In genomic region chr6:36516559-36516958, GRCh38 we compare ENCODE assay signal across 26 cellular contexts. TPM values are rescaled to one million over a fixed set of nuclear protein-coding genes. Genes with fewer than 3 reads are reported as not detected.
DNase-seq lines count a peak whose midpoint lies in the region; ATAC-seq and TF ChIP-seq lines count a peak whose summit lies in the region.
"Had no signal": no experiment of that assay in that cellular context is flagged by ENCODE, and none has a peak within 500 bp of the region (broad histone marks: within the 10 kb centered on the region; RNA-seq: fewer than 3 reads in every experiment).

No MANE protein-coding gene starts in this region.

- H3K36me3 Mint-ChIP-seq in activated CD8-positive, alpha-beta T cell treated with anti-CD3 and anti-CD28 coated beads for 36 hours (ENCODE audit: low read depth) = peaks cover 53% of the 10 kb centered on the region
- peaks cover 66% of the 10 kb centered on the region for H3K36me3 Mint-ChIP-seq in activated CD8-positive, alpha-beta T cell treated with anti-CD3 and anti-CD28 coated beads, Interleukin-2, amount 10 ng/mL, durations not matched to agents 7 days and 5 days (ENCODE audit: low read depth)

- H3K23ac ChIP-seq in mesendoderm (ENCODE audit: low read length) = no peak overlapping the region

- no peaks in the 10 kb centered on the region for H3K79me1 ChIP-seq in mesendoderm (ENCODE audit: low read length)

- H3K4me3 Mint-ChIP-seq in activated CD8-positive, alpha-beta T cell treated with anti-CD3 and anti-CD28 coated beads for 36 hours = no peak overlapping the region
- H3K4me3 Mint-ChIP-seq in activated CD8-positive, alpha-beta T cell treated with anti-CD3 and anti-CD28 coated beads, Interleukin-2, amount 10 ng/mL, durations not matched to agents 7 days and 5 days = no peak overlapping the region
- H3K4me3 Mint-ChIP-seq: activated T-helper 1 cell treated with anti-CD3 and anti-CD28 coated beads, Interleukin-12 subunit alpha, Interleukin-12 subunit beta, Interleukin-2, Interleukin-4 antibody, amounts not matched to agents 30 ng/mL and 10 ng/mL and 1 ng/mL, durations not matched to agents 14 hours and 24 hours and 36 hours; B cell had no signal

- peaks cover 57% of the 10 kb centered on the region for H3K4me1 Mint-ChIP-seq in activated CD8-positive, alpha-beta T cell treated with anti-CD3 and anti-CD28 coated beads for 36 hours (ENCODE audit: low read depth)
- peaks cover 53% of the 10 kb centered on the region for H3K4me1 Mint-ChIP-seq in activated CD8-positive, alpha-beta T cell treated with anti-CD3 and anti-CD28 coated beads, Interleukin-2, amount 10 ng/mL, durations not matched to agents 7 days and 5 days (ENCODE audit: low read depth)
- H3K4me1 Mint-ChIP-seq: B cell had no signal

- no peaks in the 10 kb centered on the region for H4K20me1 ChIP-seq in Karpas-422 (ENCODE audit: insufficient read depth, low read depth, low read length)

- H2BK15ac ChIP-seq in mesendoderm (replicated peaks; ENCODE audit: low read depth) = no peak overlapping the region

- no peaks in the 10 kb centered on the region for H3K9me3 ChIP-seq in Karpas-422 (ENCODE audit: low read length)
- H3K9me3 ChIP-seq: Caco-2, left lung, sigmoid colon, upper lobe of left lung had no signal

- no peak overlapping the region for H3K56ac ChIP-seq in mesendoderm (ENCODE audit: low read length)

- POLR2A ChIA-PET in activated CD8-positive, alpha-beta T cell treated with anti-CD3 and anti-CD28 coated beads for 36 hours (lab: Charles Lee) = interaction anchor here (0.6 to 1.6 kb wide), 4 partner anchors 16 to 39 kb away, joined by 3 to 4 read pairs (median 4); no protein-coding TSS in a partner anchor
- POLR2A ChIA-PET in activated CD8-positive, alpha-beta T cell treated with anti-CD3 and anti-CD28 coated beads, Interleukin-2, amount 10 ng/mL, durations not matched to agents 7 days and 5 days (lab: Charles Lee) = interaction anchor here (0.9 kb wide), 2 partner anchors 28 to 76 kb away, joined by 3 read pairs; no protein-coding TSS in a partner anchor

- peaks cover 58% of the 10 kb centered on the region for H3K36me3 ChIP-seq in Karpas-422 (ENCODE audit: insufficient read depth, low read length)
- H3K36me3 ChIP-seq in mesendoderm (ENCODE audit: control insufficient read depth, insufficient read depth, low read length) = no peaks in the 10 kb centered on the region

- H2BK120ac ChIP-seq in mesendoderm (ENCODE audit: low read depth, low read length) = no peak overlapping the region

- H3K27me3 ChIP-seq in Karpas-422 (ENCODE audit: low read length) (no peaks in the 10 kb centered on the region), mesendoderm (ENCODE audit: insufficient read depth, low read length, poor library complexity) (no peaks in the 10 kb centered on the region)
- H3K27me3 ChIP-seq: foreskin keratinocyte, left lung, sigmoid colon, upper lobe of left lung had no signal

- DNase-seq in activated CD8-positive, alpha-beta T cell treated with anti-CD3 and anti-CD28 coated beads for 36 hours = no peak
- no peak for DNase-seq in activated CD8-positive, alpha-beta T cell treated with anti-CD3 and anti-CD28 coated beads, Interleukin-2, amount 10 ng/mL, durations not matched to agents 7 days and 5 days
- DNase-seq in Karpas-422 (no peak), left colon (peak in 1 of 2 donors; percentile 36), sciatic nerve (ENCODE audit: low spot score) (no peak), mesendoderm (no peak), HuH-7 (ENCODE audit: low spot score) (no peak)
- DNase-seq: activated CD4-positive, CD25-positive, alpha-beta regulatory T cell treated with anti-CD3 and anti-CD28 coated beads, Interleukin-2, amount 50 U/mL, for 72 hours; Caco-2; DND-41; foreskin keratinocyte; immature natural killer cell; Kasumi-1; left lung; midbrain; NCI-H510A; NK-92 treated with Interleukin-12 subunit alpha and Interleukin-12 subunit beta, amount 100 ng/mL, for 24 hours; PC-9; SIG-M5; sigmoid colon; stimulated activated CD4-positive, alpha-beta T cell treated with anti-CD3 and anti-CD28 coated beads, Interleukin-15, amount 100 ng/mL, for 24 hours; upper lobe of left lung had no signal

- peak overlapping the region; percentile 58 for H3K27ac Mint-ChIP-seq in activated CD8-positive, alpha-beta T cell treated with anti-CD3 and anti-CD28 coated beads for 36 hours
- H3K27ac Mint-ChIP-seq in activated CD8-positive, alpha-beta T cell treated with anti-CD3 and anti-CD28 coated beads, Interleukin-2, amount 10 ng/mL, durations not matched to agents 7 days and 5 days = no peak overlapping the region
- H3K27ac Mint-ChIP-seq: activated T-helper 1 cell treated with anti-CD3 and anti-CD28 coated beads, Interleukin-12 subunit alpha, Interleukin-12 subunit beta, Interleukin-2, Interleukin-4 antibody, amounts not matched to agents 30 ng/mL and 10 ng/mL and 1 ng/mL, durations not matched to agents 14 hours and 24 hours and 36 hours; B cell had no signal

- intact Hi-C loops in activated CD8-positive, alpha-beta T cell treated with anti-CD3 and anti-CD28 coated beads for 36 hours (cut with micrococcal nuclease) = no loop called here
- intact Hi-C loops in left colon (cut with DNase I, micrococcal nuclease) (no loop called here), sciatic nerve (cut with DNase I) (no loop called here)

- TF ChIP-seq CTCF in activated CD8-positive, alpha-beta T cell treated with anti-CD3 and anti-CD28 coated beads for 36 hours (IDR thresholded peaks at IDR 0.05) = no peak

- no peaks in the 10 kb centered on the region for H3K27me3 Mint-ChIP-seq in activated CD8-positive, alpha-beta T cell treated with anti-CD3 and anti-CD28 coated beads for 36 hours
- H3K27me3 Mint-ChIP-seq in activated CD8-positive, alpha-beta T cell treated with anti-CD3 and anti-CD28 coated beads, Interleukin-2, amount 10 ng/mL, durations not matched to agents 7 days and 5 days (ENCODE audit: low read depth) = no peaks in the 10 kb centered on the region
- H3K27me3 Mint-ChIP-seq: B cell had no signal

- no peaks in the 10 kb centered on the region for H3K9me2 ChIP-seq in Karpas-422 (replicated peaks; ENCODE audit: insufficient read depth, low read length)

- ATAC-seq in activated CD8-positive, alpha-beta T cell treated with anti-CD3 and anti-CD28 coated beads for 36 hours = no peak
- no peak for ATAC-seq in activated CD8-positive, alpha-beta T cell treated with anti-CD3 and anti-CD28 coated beads, Interleukin-2, amount 10 ng/mL, durations not matched to agents 7 days and 5 days
- ATAC-seq in left colon (peak; percentile 46), sciatic nerve (peak; percentile 80), GM19351 (IDR thresholded peaks at IDR 0.05; ENCODE audit: unreplicated experiment) (no peak)
- ATAC-seq: esophagus mucosa, foreskin keratinocyte, left lung had no signal

- H3K9ac ChIP-seq in Karpas-422 (ENCODE audit: low read length) (no peak overlapping the region), mesendoderm (ENCODE audit: low read length) (no peak overlapping the region)

- H2BK5ac ChIP-seq in mesendoderm (ENCODE audit: low read length) = no peak overlapping the region

- H2AK5ac ChIP-seq in mesendoderm (ENCODE audit: low read length) = no peak overlapping the region

- H3K4me1 ChIP-seq in Karpas-422 (ENCODE audit: low read length) = peaks cover 50% of the 10 kb centered on the region
- no peaks in the 10 kb centered on the region for H3K4me1 ChIP-seq in mesendoderm (ENCODE audit: control insufficient read depth, low read depth, low read length)
- H3K4me1 ChIP-seq: left lung, sigmoid colon, upper lobe of left lung had no signal

- no peak overlapping the region for H3K18ac ChIP-seq in mesendoderm (ENCODE audit: low read length)

- H3K27ac ChIP-seq in Karpas-422 (ENCODE audit: low read length) (peak overlapping the region; percentile 88), mesendoderm (ENCODE audit: low read depth, low read length) (no peak overlapping the region)
- H3K27ac ChIP-seq: foreskin keratinocyte, left lung, PC-9, sigmoid colon, upper lobe of left lung had no signal

- CTCF ChIA-PET in activated CD8-positive, alpha-beta T cell treated with anti-CD3 and anti-CD28 coated beads for 36 hours (lab: Charles Lee) = interaction anchor here (1.5 to 2.5 kb wide), 3 partner anchors 13 to 33 kb away, joined by 4 to 11 read pairs (median 4); no protein-coding TSS in a partner anchor
- CTCF ChIA-PET in activated CD8-positive, alpha-beta T cell treated with anti-CD3 and anti-CD28 coated beads, Interleukin-2, amount 10 ng/mL, durations not matched to agents 7 days and 5 days (lab: Charles Lee) = interaction anchor here (0.9 to 1.7 kb wide), 3 partner anchors 9 to 63 kb away, joined by 3 to 4 read pairs (median 3); no protein-coding TSS in a partner anchor

- no peak overlapping the region for H2AFZ ChIP-seq in Karpas-422 (ENCODE audit: low read length)
- H2AFZ ChIP-seq: PC-9 had no signal

- H3K4me2 ChIP-seq in Karpas-422 (ENCODE audit: low read depth, low read length, poor library complexity, severe bottlenecking) (peak overlapping the region; percentile 69), mesendoderm (ENCODE audit: low read length) (no peak overlapping the region)
- H3K4me2 ChIP-seq: PC-9 had no signal

- H3K79me2 ChIP-seq in Karpas-422 (ENCODE audit: low read length) = peaks cover 7% of the 10 kb centered on the region; the same call in 1 of the 2 replicates
- no peaks in the 10 kb centered on the region for H3K79me2 ChIP-seq in mesendoderm (ENCODE audit: control insufficient read depth, insufficient read depth, low read length)

- no peak overlapping the region for H4K8ac ChIP-seq in mesendoderm (ENCODE audit: low read depth, low read length)

- no peak overlapping the region for H4K5ac ChIP-seq in mesendoderm (ENCODE audit: low read length)

- WGBS in mesendoderm (ENCODE audit: extremely low coverage, insufficient coverage, low lambda C conversion rate) = no CpG with 5 or more reads among the region's 4 CpGs

- H3K9me3 Mint-ChIP-seq in activated CD8-positive, alpha-beta T cell treated with anti-CD3 and anti-CD28 coated beads for 36 hours = no peaks in the 10 kb centered on the region
- H3K9me3 Mint-ChIP-seq in activated CD8-positive, alpha-beta T cell treated with anti-CD3 and anti-CD28 coated beads, Interleukin-2, amount 10 ng/mL, durations not matched to agents 7 days and 5 days (ENCODE audit: insufficient read depth) = no peaks in the 10 kb centered on the region
- H3K9me3 Mint-ChIP-seq: activated T-helper 1 cell treated with anti-CD3 and anti-CD28 coated beads, Interleukin-12 subunit alpha, Interleukin-12 subunit beta, Interleukin-2, Interleukin-4 antibody, amounts not matched to agents 30 ng/mL and 10 ng/mL and 1 ng/mL, durations not matched to agents 14 hours and 24 hours and 36 hours; immature natural killer cell had no signal

- H3K4ac ChIP-seq in mesendoderm (ENCODE audit: low read depth, low read length) = no peak overlapping the region

- H3K4me3 ChIP-seq in Karpas-422 (ENCODE audit: low read length) = no peak overlapping the region
- H3K4me3 ChIP-seq in mesendoderm (ENCODE audit: low read length) = no peak overlapping the region
- H3K4me3 ChIP-seq: left lung, PC-9, sigmoid colon, upper lobe of left lung had no signal

RNA-seq across cellular contexts. Expression of gene STK38, which starts 30.7 kb away (rescaled TPM):
- 10 to 100 TPM; 22.9 to 23.4 TPM for total RNA-seq in activated CD8-positive, alpha-beta T cell treated with anti-CD3 and anti-CD28 coated beads for 36 hours
- 10 to 100 TPM; 53.5 to 54.4 TPM for total RNA-seq in activated CD8-positive, alpha-beta T cell treated with anti-CD3 and anti-CD28 coated beads, Interleukin-2, amount 10 ng/mL, durations not matched to agents 7 days and 5 days
- 16.8 and 31.5 TPM in 2 replicates for total RNA-seq in Karpas-422 (2014; rRNA removed; shearing (Covaris generic); ENCODE audit: low replicate concordance)
- 10 to 100 TPM; 66.0 to 76.6 TPM for total RNA-seq in left colon
- total RNA-seq in sciatic nerve = 39.7 TPM
- 12.1 TPM for polyA plus RNA-seq in mesendoderm (2013, experiment 1 of 2)
- 12.0 TPM for polyA plus RNA-seq in mesendoderm (2013, experiment 2 of 2)

Comparison
In these comparisons a context has a peak if more than half of its experiments do, and no peak if none do; other contexts are left out.
1. ATAC-seq: peak in left colon (single experiment) and sciatic nerve (single experiment); none in activated CD8-positive, alpha-beta T cell treated with anti-CD3 and anti-CD28 coated beads for 36 hours (single experiment), activated CD8-positive, alpha-beta T cell treated with anti-CD3 and anti-CD28 coated beads, Interleukin-2, amount 10 ng/mL, durations not matched to agents 7 days and 5 days (single experiment) and GM19351 (single experiment).